Comparison of ENCODE assay signal across 12 cellular contexts in the genomic region with DNA sequence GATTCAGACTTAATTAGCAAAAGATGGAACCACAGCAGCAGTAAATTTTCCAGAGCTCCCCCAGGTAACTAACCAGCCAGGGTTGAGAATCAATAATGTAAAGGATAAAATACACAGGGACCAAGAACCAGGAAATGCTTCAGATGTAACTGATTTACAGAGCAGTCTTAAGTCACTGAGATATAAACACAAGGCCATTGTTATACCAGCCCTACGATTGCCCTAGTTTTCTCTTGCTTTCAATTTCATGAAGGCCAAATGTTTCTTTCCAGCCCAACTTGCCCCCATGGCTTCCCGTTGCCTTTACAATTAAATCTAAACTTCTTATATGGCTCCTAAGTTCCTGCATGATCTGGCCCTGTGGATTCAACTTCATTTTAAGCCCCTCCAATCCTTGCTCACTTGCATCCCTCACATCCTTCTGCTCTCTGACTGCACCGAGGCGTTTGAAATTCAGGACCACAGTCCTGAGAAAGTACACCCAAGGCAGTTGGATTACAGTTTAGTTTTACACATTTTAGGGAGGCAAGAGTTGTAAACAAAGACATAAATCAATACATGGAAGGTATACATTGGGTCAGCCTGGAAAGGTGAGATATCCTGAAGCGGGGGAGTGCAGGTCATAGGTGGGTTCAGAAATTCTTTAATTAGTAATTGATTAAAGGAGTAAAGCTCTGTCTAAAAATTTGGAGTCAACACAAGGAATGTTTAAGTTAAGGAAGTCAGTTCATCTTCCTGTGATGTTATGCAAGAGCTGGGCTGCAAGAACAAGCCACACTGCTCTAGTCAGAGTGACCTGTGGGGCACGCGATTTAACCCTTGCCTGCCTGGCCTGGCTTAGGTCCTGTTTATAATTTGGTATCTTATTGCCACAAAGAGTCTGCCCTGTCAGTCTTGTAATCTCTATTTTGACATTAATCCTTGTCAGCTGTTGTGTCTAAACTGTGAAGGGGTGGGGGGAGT.
A peak's percentile ranks its signal among the peaks of the same experiment; 100 is the strongest.
DNase-seq lines count a peak whose midpoint lies in the region; ATAC-seq and TF ChIP-seq lines count a peak whose summit lies in the region.
"Had no signal": no experiment of that assay in that cellular context is flagged by ENCODE, and none has a peak within 500 bp of the region (broad histone marks: within the 10 kb centered on the region; RNA-seq: fewer than 3 reads in every experiment).

No MANE protein-coding gene starts in this region.

- H3K4me1 Mint-ChIP-seq in glutamatergic neuron (ENCODE audit: low read depth, unreplicated experiment) = no peaks in the 10 kb centered on the region
- H3K4me1 Mint-ChIP-seq: activated B cell treated with CpG ODN at 0.5 μM for 24 hours had no signal

- H3K4me3 Mint-ChIP-seq in glutamatergic neuron (ENCODE audit: unreplicated experiment) = peak overlapping the region; percentile 3
- H3K4me3 Mint-ChIP-seq: activated B cell treated with CpG ODN at 0.5 μM for 24 hours had no signal

- no peak for ATAC-seq in HG02970 (IDR thresholded peaks at IDR 0.05; ENCODE audit: low FRiP score, unreplicated experiment)

- H3K27me3 ChIP-seq in PC-9 (ENCODE audit: insufficient read depth, low read depth) = peaks cover 7% of the 10 kb centered on the region; the same call in 1 of the 2 replicates

- BruUV-seq in PC-9 (replicated peaks; lab: Mats Ljungman, UMichigan) = no TSS peak

- TF ChIP-seq CTCF in PC-9 (conservative IDR thresholded peaks at IDR 0.05) = no peak
- TF ChIP-seq CTCF in glutamatergic neuron (IDR thresholded peaks at IDR 0.05; ENCODE audit: partially characterized antibody, unreplicated experiment) = no peak

- H3K36me3 ChIP-seq in PC-9 (ENCODE audit: low read depth) = no peaks in the 10 kb centered on the region

- H3K36me3 Mint-ChIP-seq in glutamatergic neuron (ENCODE audit: unreplicated experiment) = no peaks in the 10 kb centered on the region

- no peaks in the 10 kb centered on the region for H3K27me3 Mint-ChIP-seq in glutamatergic neuron (ENCODE audit: unreplicated experiment)

- no peaks in the 10 kb centered on the region for H3K79me2 ChIP-seq in PC-9 (ENCODE audit: low read depth)

- no peaks in the 10 kb centered on the region for H3K9me3 Mint-ChIP-seq in glutamatergic neuron (ENCODE audit: unreplicated experiment)
- H3K9me3 Mint-ChIP-seq: activated B cell treated with CpG ODN at 0.5 μM for 24 hours; activated T-helper 2 cell treated with anti-CD3 and anti-CD28 coated beads, Interferon-gamma antibody, Interleukin-2, Interleukin-4, amounts not matched to agents 10 μg/mL and 5 μg/mL and 100 μg/mL, durations not matched to agents 14 hours and 24 hours and 36 hours had no signal

- intact Hi-C loops in PC-9 (cut with micrococcal nuclease; ENCODE audit: unreplicated experiment) = no loop called here

- DNase-seq in GF-D8 (lab: John Stamatoyannopoulos, UW) (peak; percentile 6), PC-9 (no peak), glutamatergic neuron (no peak), pons (ENCODE audit: low spot score) (peak; percentile 52), NCI-H774 (lab: John Stamatoyannopoulos, UW) (no peak), RPMI8226 (no peak), cortex of kidney (lab: John Stamatoyannopoulos, UW) (no peak)
- DNase-seq: activated B cell treated with CpG ODN at 0.5 μM for 24 hours, NCI-H2081 treated with DMSO at 0.1 percent for 48 hours, SHP77 had no signal

- no peak overlapping the region for H3K4me3 ChIP-seq in PC-9

- 0 out of 2 replicates have a peak, but pooled peaks cover 6% of the 10 kb centered on the region for H3K4me1 ChIP-seq in PC-9 (replicated peaks; ENCODE audit: insufficient read depth)

- no peak overlapping the region for H3K27ac Mint-ChIP-seq in glutamatergic neuron (ENCODE audit: unreplicated experiment)
- H3K27ac Mint-ChIP-seq: activated B cell treated with CpG ODN at 0.5 μM for 24 hours; activated T-helper 2 cell treated with anti-CD3 and anti-CD28 coated beads, Interferon-gamma antibody, Interleukin-2, Interleukin-4, amounts not matched to agents 10 μg/mL and 5 μg/mL and 100 μg/mL, durations not matched to agents 14 hours and 24 hours and 36 hours had no signal

- CTCF ChIA-PET in PC-9 (lab: Charles Lee) = no interaction called here

- H4K20me1 ChIP-seq in PC-9 (ENCODE audit: insufficient read depth) = no peaks in the 10 kb centered on the region

- POLR2A ChIA-PET in PC-9 (lab: Charles Lee; ENCODE audit: unreplicated experiment) = no interaction called here

- 0 out of 2 replicates have a peak overlapping the region, but pooled peaks have one; percentile 8 for H3K4me2 ChIP-seq in PC-9

- H2AFZ ChIP-seq in PC-9 = no peak overlapping the region; the same call in 1 of the 2 replicates

- no peaks in the 10 kb centered on the region for H3K9me2 ChIP-seq in PC-9 (ENCODE audit: insufficient read depth)

- no peak overlapping the region for H3K27ac ChIP-seq in PC-9

- H3F3A ChIP-seq in PC-9 (ENCODE audit: insufficient read depth, low read depth) = no peaks in the 10 kb centered on the region

- no peaks in the 10 kb centered on the region for H3K9me3 ChIP-seq in PC-9 (ENCODE audit: insufficient read depth, low read depth)

Comparison
In these comparisons a context has a peak if more than half of its experiments do, and no peak if none do; other contexts are left out.
1. DNase-seq: peak in GF-D8 (single experiment) and pons (single experiment); none in PC-9 (0 of 2), glutamatergic neuron (single experiment), NCI-H774 (single experiment), RPMI8226 (single experiment) and cortex of kidney (single experiment).